Comparison of ENCODE assay signal across 1 cellular context in the genomic region with DNA sequence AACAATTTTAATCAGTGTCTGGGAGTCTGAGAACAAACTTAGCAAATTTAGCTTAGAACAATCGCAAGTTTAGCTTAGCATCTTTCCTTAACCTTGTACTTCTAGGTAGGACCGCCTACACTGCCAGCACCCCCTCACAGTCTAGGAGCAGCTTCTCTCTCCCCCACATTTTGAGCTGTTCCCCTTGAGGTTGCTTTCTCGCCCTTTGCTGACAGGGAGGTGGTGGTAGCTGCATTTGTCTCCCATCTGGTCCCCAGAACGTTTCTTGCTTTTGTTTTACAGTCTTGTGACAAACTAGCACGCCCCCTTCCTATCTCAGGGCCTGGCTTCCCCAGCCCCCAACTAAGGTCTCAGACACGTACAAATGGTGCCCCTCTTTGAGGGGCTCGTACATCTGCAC.
TF ChIP-seq lines count a peak whose summit lies in the region.

No MANE protein-coding gene starts in this region.

TF ChIP-seq in liver, 16 proteins besides CTCF, POLR2A, EP300 and RAD21 (continued from another document):
- TF ChIP-seq ZBTB33 (IDR thresholded peaks at IDR 0.05): no peak
TF ChIP-seq in liver: peak in this region for 0.
